Comparison of ENCODE assay signal across 18 cellular contexts in the genomic region with DNA sequence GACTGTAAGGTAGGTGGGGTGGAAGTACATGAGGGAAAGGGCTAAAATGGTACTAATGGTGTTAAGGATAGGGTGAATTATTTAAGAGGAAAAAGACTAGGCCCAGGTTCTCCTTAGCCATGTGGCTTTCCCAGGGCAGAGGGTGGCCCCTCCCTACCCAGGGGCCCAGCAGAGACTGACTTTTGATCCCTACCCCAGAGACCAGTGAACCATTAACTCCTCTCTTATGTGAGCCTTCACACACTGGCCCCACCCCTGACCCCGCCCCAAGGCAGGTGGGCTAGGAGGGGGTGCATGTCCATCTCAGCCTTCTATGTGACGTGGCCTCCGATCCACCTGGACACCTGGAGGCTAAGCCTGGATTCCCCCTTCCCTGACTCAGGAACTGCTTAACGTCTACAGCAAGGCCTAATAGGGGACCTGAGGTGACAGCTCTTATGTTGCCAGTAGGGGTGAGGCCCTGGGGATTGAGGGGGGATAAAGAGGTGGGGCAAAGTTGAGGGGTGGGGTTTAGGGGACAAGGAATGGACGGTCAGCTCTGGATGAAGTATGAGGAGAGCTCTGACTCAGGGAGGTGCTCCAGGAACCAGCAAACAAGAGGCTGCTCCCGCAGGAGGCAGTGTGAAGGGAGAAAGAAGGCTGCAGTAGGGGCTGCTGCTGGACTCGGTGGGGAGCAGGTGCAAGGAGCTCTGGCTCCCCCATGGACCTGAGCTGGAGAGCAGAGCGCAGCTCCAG. TPM values are rescaled to one million over a fixed set of nuclear protein-coding genes. Genes with fewer than 3 reads are reported as not detected.
DNase-seq lines count a peak whose midpoint lies in the region; ATAC-seq, FAIRE-seq and TF ChIP-seq lines count a peak whose summit lies in the region.
"Had no signal": no experiment of that assay in that cellular context is flagged by ENCODE, and none has a peak within 500 bp of the region (broad histone marks: within the 10 kb centered on the region; RNA-seq: fewer than 3 reads in every experiment).

No MANE protein-coding gene starts in this region.

- no peaks in the 10 kb centered on the region for H3K36me3 ChIP-seq in Panc1 (ENCODE audit: control insufficient read depth, insufficient read depth, low read length)
- H3K36me3 ChIP-seq in small intestine (ENCODE audit: control insufficient read depth in 2 of 2, insufficient read depth in 2 of 2, low read length in 2 of 2): peaks cover 0 to 3% of the 10 kb centered on the region in 2 donors
- H3K36me3 ChIP-seq: BE2C had no signal

- H3K27me3 ChIP-seq in Panc1 (ENCODE audit: control insufficient read depth, insufficient read depth, low read length) (no peaks in the 10 kb centered on the region), small intestine (ENCODE audit: control insufficient read depth in 2 of 2, insufficient read depth in 2 of 2, low read length in 2 of 2) (no peaks in the 10 kb centered on the region)
- H3K27me3 ChIP-seq: BE2C had no signal

- no peak for FAIRE-seq in small intestine (lab: Jason Lieb, UNC)
- FAIRE-seq: HTR-8/SVneo had no signal

- H3K9me3 ChIP-seq in Panc1 (ENCODE audit: control insufficient read depth, insufficient read depth, low read depth, low read length) (no peaks in the 10 kb centered on the region), small intestine (ENCODE audit: control insufficient read depth, low read depth) (no peaks in the 10 kb centered on the region)
- H3K9me3 ChIP-seq: BE2C had no signal

- no peaks in the 10 kb centered on the region for H3K4me1 ChIP-seq in Panc1 (ENCODE audit: control insufficient read depth, insufficient read depth, low read length)
- no peaks in the 10 kb centered on the region for H3K4me1 ChIP-seq in small intestine (ENCODE audit: control insufficient read depth in 2 of 2, insufficient read depth in 1 of 2, low read depth in 1 of 2, low read length in 1 of 2)
- H3K4me1 ChIP-seq: BE2C had no signal

- POLR2A ChIA-PET in Panc1 (lab: Charles Lee): interaction anchor here (0.6 kb wide), 1 partner anchor 103 kb away, joined by 6 read pairs; no protein-coding TSS in a partner anchor

- H3K27ac ChIP-seq in Panc1 (ENCODE audit: low read length) (no peak overlapping the region), small intestine (ENCODE audit: low read depth in 1 of 2, low read length in 1 of 2) (peak overlapping the region; percentile 89 to 91)

- peak; percentile 34 for DNase-seq in GM13976 (ENCODE audit: low spot score)
- no peak for DNase-seq in Panc1 (ENCODE audit: low read depth, low spot score)
- peak; percentile 87 to 89 for DNase-seq in left colon
- DNase-seq in small intestine: peak; percentile 96
- no peak for DNase-seq in NCI-H774 (lab: John Stamatoyannopoulos, UW)
- no peak for DNase-seq in stimulated activated CD8-positive, alpha-beta memory T cell treated with anti-CD3 and anti-CD28 coated beads, Interleukin-4, amount 100 ng/mL, for 48 hours
- DNase-seq: activated CD4-positive, CD25-positive, alpha-beta regulatory T cell treated with anti-CD3 and anti-CD28 coated beads, Interleukin-2, amount 50 U/mL, for 72 hours; BE2C; endodermal cell; HCEC 1CT; hippocampal formation; NCI-H446 treated with DMSO at 0.1 percent for 48 hours; SHP77 treated with DMSO at 0.1 percent for 48 hours; T-helper 17 cell had no signal

- TF ChIP-seq CTCF in GM13976 (IDR thresholded peaks at IDR 0.05; ENCODE audit: borderline replicate concordance, control extremely low read depth, extremely low read depth, insufficient read depth, missing control alignments) (no peak), Panc1 (IDR thresholded peaks at IDR 0.05) (no peak)

- CTCF ChIA-PET in Panc1 (lab: Charles Lee): interaction anchor here (0.5 kb wide), 1 partner anchor 48 kb away, joined by 3 read pairs; no protein-coding TSS in a partner anchor

- in situ Hi-C loops in GM13976 (cut with MboI; ENCODE audit: low sequenced_read_pairs, unreplicated experiment): no loop called here
- in situ Hi-C loops in Panc1 (cut with HindIII; ENCODE audit: low pct_unique_long_range_greater_than_20kb, low sequenced_read_pairs): no loop called here

- intact Hi-C loops in Panc1 (cut with micrococcal nuclease; ENCODE audit: unreplicated experiment): no loop called here
- intact Hi-C loops in left colon (cut with DNase I, micrococcal nuclease): no loop called here

- WGBS in small intestine, 3 donors: 14 to 54% (median 34%) methylated on average over 8 of the region's 8 CpGs

- peak; percentile 33 for ATAC-seq in Panc1
- peak; percentile 92 for ATAC-seq in left colon
- ATAC-seq in HG02970 (IDR thresholded peaks at IDR 0.05; ENCODE audit: low FRiP score, unreplicated experiment): no peak
- ATAC-seq: T-helper 17 cell had no signal

- H3K4me3 ChIP-seq in Panc1 (ENCODE audit: low read depth in 2 of 2, low read length in 2 of 2) (no peak overlapping the region), small intestine (ENCODE audit: low read depth in 1 of 2, low read length in 2 of 2) (peak overlapping the region in 1 of 2 donors; percentile 65)

- no TSS peak for BruUV-seq in Panc1 (replicated peaks; lab: Mats Ljungman, UMichigan)

RNA-seq across cellular contexts. Expression of a gene that starts 0.8 kb away (rescaled TPM):
- total RNA-seq in Panc1 (2021; ENCODE audit: unreplicated experiment) (0.23 TPM), left colon (100 to 1,000 TPM; 152 to 244 TPM)
- 0.44 TPM for polyA plus RNA-seq in Panc1 (2012; ENCODE audit: insufficient read length)
- 100 to 1,000 TPM; 178 to 425 (median 309) TPM for polyA plus RNA-seq in small intestine
- total RNA-seq: MCF 10A, myocyte, T-helper 17 cell had no signal

RNA-seq across cellular contexts. Expression of a gene that starts 6.5 kb away (rescaled TPM):
- total RNA-seq in Panc1 (2021; ENCODE audit: unreplicated experiment) (99.6 TPM), left colon (10 to 100 TPM; 23.2 to 29.5 TPM)
- polyA plus RNA-seq in Panc1 (2012; ENCODE audit: insufficient read length): 116 TPM
- 10 to 100 TPM; 29.1 to 47.4 (median 40.0) TPM for polyA plus RNA-seq in small intestine

RNA-seq across cellular contexts. Expression of a gene that starts 8.9 kb away (rescaled TPM):
- 35.3 TPM for total RNA-seq in Panc1 (2021; ENCODE audit: unreplicated experiment)
- 44.1 TPM for polyA plus RNA-seq in Panc1 (2012; ENCODE audit: insufficient read length)
- 10 to 100 TPM; 31.5 to 35.1 TPM for total RNA-seq in left colon
- 10 to 100 TPM; 11.4 to 24.4 (median 12.2) TPM for polyA plus RNA-seq in small intestine

RNA-seq across cellular contexts. Expression of a gene that starts 27.6 kb away (rescaled TPM):
- total RNA-seq in Panc1 (2021; ENCODE audit: unreplicated experiment) (67.5 TPM), left colon (10 to 100 TPM; 47.4 to 54.8 TPM)
- polyA plus RNA-seq in Panc1 (2012; ENCODE audit: insufficient read length): 48.3 TPM
- polyA plus RNA-seq in small intestine: 10 to 100 TPM in 1 of 3 donors, 1 to 10 TPM in 2; 5.1 to 13.0 (median 7.6) TPM

RNA-seq across cellular contexts. Expression of a gene that starts 36.1 kb away (rescaled TPM):
- 20.0 TPM for total RNA-seq in Panc1 (2021; ENCODE audit: unreplicated experiment)
- polyA plus RNA-seq in Panc1 (2012; ENCODE audit: insufficient read length): 19.9 TPM
- total RNA-seq in left colon: 1 to 10 TPM; 4.1 to 5.3 TPM
- polyA plus RNA-seq in small intestine: 10 to 100 TPM in 1 of 3 donors, 1 to 10 TPM in 2; 5.4 to 10.5 (median 5.6) TPM

Comparison
In these comparisons a context has a peak if more than half of its experiments do, and no peak if none do; other contexts are left out.
1. DNase-seq: peak in GM13976 (single experiment), left colon (2 of 2) and small intestine (single experiment); none in Panc1 (single experiment), NCI-H774 (single experiment) and stimulated activated CD8-positive, alpha-beta memory T cell treated with anti-CD3 and anti-CD28 coated beads, Interleukin-4, amount 100 ng/mL, for 48 hours (single experiment).
2. RNA of a gene that starts 0.8 kb away (total RNA-seq): 152 to 244 TPM in left colon; 0.23 TPM in Panc1 (single experiment); every median in the first group is over 100 times any median in the second.